In the genomic region with DNA sequence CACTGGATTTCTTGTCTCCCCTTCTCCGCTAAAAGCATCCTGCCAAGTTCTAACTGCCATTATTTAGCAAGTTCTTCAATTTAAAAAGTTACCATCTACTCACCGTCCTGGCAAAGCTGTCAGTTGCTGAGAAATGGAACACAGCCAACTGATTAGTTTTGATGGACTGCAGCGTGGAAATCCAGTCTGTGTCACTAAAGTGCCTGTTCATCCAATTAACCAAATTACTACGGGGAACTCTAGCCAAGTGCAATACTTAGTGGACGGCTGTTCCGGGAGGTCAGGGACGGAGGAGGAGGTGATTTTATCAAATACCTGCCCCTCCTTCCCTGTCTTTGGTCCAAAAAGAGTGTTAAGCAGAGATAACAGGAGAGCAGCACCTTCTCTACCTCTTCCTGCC, we compare ENCODE assay signal across 13 cellular contexts.
"Had no signal": no experiment of that assay in that cellular context is flagged by ENCODE, and none has a peak within 500 bp of the region (broad histone marks: within the 10 kb centered on the region; RNA-seq: fewer than 3 reads in every experiment).

No MANE protein-coding gene starts in this region.

- DNase-seq: dermis blood vessel endothelial cell; endodermal cell; erythroblast; foreskin keratinocyte; kidney; left cardiac atrium; left ventricle myocardium superior; mesenchymal stem cell; naive B cell; posterior cingulate gyrus; right cardiac atrium; stimulated activated CD4-positive, alpha-beta T cell treated with anti-CD3 and anti-CD28 coated beads, Interleukin-2, amount 100 ng/mL, for 48 hours; stimulated activated naive CD4-positive, alpha-beta T cell treated with Interleukin-2 at 50 U/mL for 16 hours had no signal

- ATAC-seq: foreskin keratinocyte, left ventricle myocardium superior, right cardiac atrium had no signal
